In genomic region chr18:23380001-23380550, GRCh38 we compare ENCODE assay signal across 14 cellular contexts.
DNase-seq lines count a peak whose midpoint lies in the region; ATAC-seq, FAIRE-seq and TF ChIP-seq lines count a peak whose summit lies in the region.
"Had no signal": no experiment of that assay in that cellular context is flagged by ENCODE, and none has a peak within 500 bp of the region (broad histone marks: within the 10 kb centered on the region; RNA-seq: fewer than 3 reads in every experiment).

No MANE protein-coding gene starts in this region.

- no peak for FAIRE-seq in keratinocyte (lab: Jason Lieb, UNC)

- H2AFZ ChIP-seq in keratinocyte (ENCODE audit: control insufficient read depth, low read length) = peak overlapping the region; percentile 68

- H3K27ac ChIP-seq in right cardiac atrium (ENCODE audit: low read length) (no peak overlapping the region), left ventricle myocardium inferior (replicated peaks) (no peak overlapping the region), keratinocyte (ENCODE audit: control insufficient read depth, insufficient read depth, low read length) (peak overlapping the region; percentile 92), upper lobe of right lung (peak overlapping the region; percentile 43)
- H3K27ac ChIP-seq: suprapubic skin had no signal

- peak; percentile 23 to 77 for ATAC-seq in right cardiac atrium
- peak; percentile 93 for ATAC-seq in upper lobe of right lung
- ATAC-seq: activated CD4-positive, CD25-positive, alpha-beta regulatory T cell treated with anti-CD3 and anti-CD28 coated beads, Interleukin-2, amount 50 U/mL, for 24 hours had no signal

- TF ChIP-seq CTCF in left ventricle myocardium inferior (IDR thresholded peaks at IDR 0.05; ENCODE audit: borderline replicate concordance) (no peak), keratinocyte (optimal IDR thresholded peaks at IDR 0.05 in 1 of 3, IDR thresholded peaks at IDR 0.05 in 1 of 3, conservative IDR thresholded peaks at IDR 0.05 in 1 of 3; ENCODE audit: extremely low read depth in 1 of 3, insufficient read depth in 2 of 3, low read length in 3 of 3) (peak in 2 of 3 experiments; percentile 13 to 22), upper lobe of right lung (IDR thresholded peaks at IDR 0.05) (no peak)

- H3K9ac ChIP-seq in adipocyte (ENCODE audit: low read length) (peak overlapping the region; percentile 15), keratinocyte (ENCODE audit: control insufficient read depth, extremely low read depth, insufficient read depth, low read length) (peak overlapping the region; percentile 35)

- no peaks in the 10 kb centered on the region for H3K9me3 ChIP-seq in right cardiac atrium (ENCODE audit: control insufficient read depth, low read length)
- no peaks in the 10 kb centered on the region for H3K9me3 ChIP-seq in left ventricle myocardium inferior (replicated peaks)
- no peaks in the 10 kb centered on the region for H3K9me3 ChIP-seq in adipocyte (ENCODE audit: control insufficient read depth, low read length)
- no peaks in the 10 kb centered on the region for H3K9me3 ChIP-seq in keratinocyte (ENCODE audit: control insufficient read depth, low read depth, low read length)
- no peaks in the 10 kb centered on the region for H3K9me3 ChIP-seq in upper lobe of right lung
- H3K9me3 ChIP-seq: suprapubic skin had no signal

- H3K79me2 ChIP-seq in keratinocyte (ENCODE audit: control insufficient read depth, insufficient read depth, low read length) = no peaks in the 10 kb centered on the region

- H3K4me1 ChIP-seq in right cardiac atrium (ENCODE audit: control insufficient read depth, insufficient read depth, low read length) = no peaks in the 10 kb centered on the region
- H3K4me1 ChIP-seq in left ventricle myocardium inferior = peaks cover 9% of the 10 kb centered on the region
- peaks cover 47% of the 10 kb centered on the region for H3K4me1 ChIP-seq in adipocyte (ENCODE audit: control insufficient read depth, insufficient read depth, low read length)
- peaks cover 36% of the 10 kb centered on the region for H3K4me1 ChIP-seq in keratinocyte (ENCODE audit: control insufficient read depth, extremely low read depth, insufficient read depth, low read length)
- H3K4me1 ChIP-seq in upper lobe of right lung = peaks cover 6% of the 10 kb centered on the region

- H3K4me3 ChIP-seq in right cardiac atrium (ENCODE audit: low read length) (no peak overlapping the region), left ventricle myocardium inferior (no peak overlapping the region), adipocyte (ENCODE audit: low read length) (no peak overlapping the region), keratinocyte (ENCODE audit: control insufficient read depth in 2 of 3, extremely low read depth in 1 of 3, insufficient read depth in 2 of 3, low read depth in 1 of 3, low read length in 3 of 3) (no peak overlapping the region), upper lobe of right lung (no peak overlapping the region)
- H3K4me3 ChIP-seq: suprapubic skin had no signal

- peak in 1 of 3 donors; percentile 57 for DNase-seq in right cardiac atrium
- DNase-seq in left ventricle myocardium inferior = no peak
- no peak for DNase-seq in adipocyte (ENCODE audit: low read depth)
- peak; percentile 17 for DNase-seq in keratinocyte (ENCODE audit: low read depth, low spot score)
- DNase-seq in upper lobe of right lung = peak; percentile 85
- DNase-seq in activated CD4-positive, alpha-beta T cell treated with anti-CD3 and anti-CD28 coated beads, Interleukin-2, amount 50 U/mL, for 48 hours = no peak
- DNase-seq in activated effector memory CD4-positive, alpha-beta T cell treated with anti-CD3 and anti-CD28 coated beads, Interleukin-2, amount 50 U/mL, for 16 hours = no peak
- no peak for DNase-seq in NCI-H1436 treated with DMSO at 0.1 percent for 48 hours (lab: John Stamatoyannopoulos, UW)
- DNase-seq: activated gamma-delta T cell, AML-193, NCI-H1105 treated with DMSO at 0.1 percent for 48 hours, occipital lobe had no signal

- H3K36me3 ChIP-seq in left ventricle myocardium inferior = no peaks in the 10 kb centered on the region
- peaks cover 6% of the 10 kb centered on the region for H3K36me3 ChIP-seq in adipocyte (ENCODE audit: control insufficient read depth, insufficient read depth, low read length, severe bottlenecking)
- peaks cover 0 to 5% of the 10 kb centered on the region in 2 experiments for H3K36me3 ChIP-seq in keratinocyte (ENCODE audit: control insufficient read depth in 2 of 2, extremely low read depth in 1 of 2, insufficient read depth in 2 of 2, low read length in 2 of 2)
- no peaks in the 10 kb centered on the region for H3K36me3 ChIP-seq in upper lobe of right lung
- H3K36me3 ChIP-seq: suprapubic skin had no signal

- dilution Hi-C loops in keratinocyte (cut with MboI; ENCODE audit: extremely low pct_ligation_motif_present, low sequenced_read_pairs) = no loop called here

- WGBS in right cardiac atrium = 76% methylated on average over 11 of the region's 11 CpGs

- H4K20me1 ChIP-seq in keratinocyte (ENCODE audit: control insufficient read depth, extremely low read depth, insufficient read depth, low read length) = no peaks in the 10 kb centered on the region

- H3K4me2 ChIP-seq in keratinocyte (ENCODE audit: control insufficient read depth, extremely low read depth, insufficient read depth, low read depth, low read length) = peak overlapping the region; percentile 30

- H3K27me3 ChIP-seq in right cardiac atrium (ENCODE audit: control insufficient read depth, insufficient read depth) (no peaks in the 10 kb centered on the region), left ventricle myocardium inferior (ENCODE audit: low read depth) (no peaks in the 10 kb centered on the region), adipocyte (replicated peaks; ENCODE audit: control insufficient read depth, insufficient read depth, low read length) (no peaks in the 10 kb centered on the region), keratinocyte (ENCODE audit: control insufficient read depth, extremely low read depth, insufficient read depth, low read length) (no peaks in the 10 kb centered on the region), upper lobe of right lung (no peaks in the 10 kb centered on the region)
- H3K27me3 ChIP-seq: suprapubic skin had no signal

- intact Hi-C loops in right cardiac atrium (cut with DNase I) = loop anchor here in 1 of 4 donors (10.0 kb wide), 1 partner anchor 345 kb away; no protein-coding TSS in a partner anchor
- intact Hi-C loops in left ventricle myocardium inferior (cut with micrococcal nuclease) = no loop called here
- intact Hi-C loops in upper lobe of right lung (cut with DNase I) = no loop called here

- H3K9me1 ChIP-seq in keratinocyte (ENCODE audit: control insufficient read depth, extremely low read depth, insufficient read depth, low read length) = no peaks in the 10 kb centered on the region

Comparison
In these comparisons a context has a peak if more than half of its experiments do, and no peak if none do; other contexts are left out.
1. DNase-seq: peak in keratinocyte (single experiment) and upper lobe of right lung (single experiment); none in left ventricle myocardium inferior (single experiment), adipocyte (single experiment), activated CD4-positive, alpha-beta T cell treated with anti-CD3 and anti-CD28 coated beads, Interleukin-2, amount 50 U/mL, for 48 hours (0 of 2), activated effector memory CD4-positive, alpha-beta T cell treated with anti-CD3 and anti-CD28 coated beads, Interleukin-2, amount 50 U/mL, for 16 hours (single experiment) and NCI-H1436 treated with DMSO at 0.1 percent for 48 hours (single experiment).
2. H3K27ac ChIP-seq: peak in keratinocyte (single experiment) and upper lobe of right lung (single experiment); none in right cardiac atrium (single experiment) and left ventricle myocardium inferior (single experiment).
3. CTCF ChIP-seq: peak in keratinocyte (2 of 3); none in left ventricle myocardium inferior (single experiment) and upper lobe of right lung (single experiment).